ENCODE assay signal across 1 cellular context in genomic region chr9:133405508-133406009, GRCh38.
TF ChIP-seq lines count a peak whose summit lies in the region.

No MANE protein-coding gene starts in this region.

TF ChIP-seq in WTC11, 78 proteins besides CTCF, POLR2A, EP300 and RAD21:
- TF ChIP-seq ZNF219 (CRISPR knock-in tag; IDR thresholded peaks at IDR 0.05; ENCODE audit: borderline replicate concordance) (no peak), NR1H2 (CRISPR knock-in tag; IDR thresholded peaks at IDR 0.05) (no peak), JUN (CRISPR knock-in tag; IDR thresholded peaks at IDR 0.05) (no peak)
TF ChIP-seq in WTC11: peak in this region for 0.
